Comparison of ENCODE assay signal across 8 cellular contexts in genomic region chr3:179146911-179147570, GRCh38. TPM values are rescaled to one million over a fixed set of nuclear protein-coding genes. Genes with fewer than 3 reads are reported as not detected.
A peak's percentile ranks its signal among the peaks of the same experiment; 100 is the strongest.
DNase-seq lines count a peak whose midpoint lies in the region; ATAC-seq and TF ChIP-seq lines count a peak whose summit lies in the region.

No MANE protein-coding gene starts in this region.

- H3K27me3 ChIP-seq in uterus, result no peaks in the 10 kb centered on the region

- H3K4me1 Mint-ChIP-seq in T-helper 17 cell (peaks cover 28% of the 10 kb centered on the region), mesothelial cell of epicardium (peaks cover 32% of the 10 kb centered on the region)

- H3K36me3 Mint-ChIP-seq in T-helper 17 cell (ENCODE audit: low read depth) (no peaks in the 10 kb centered on the region), mesothelial cell of epicardium (no peaks in the 10 kb centered on the region)

- DNase-seq in AG20443 (ENCODE audit: low spot score), result peak; percentile 55
- peak; percentile 95 for DNase-seq in NCI-H146 treated with DMSO at 0.1 percent for 48 hours (lab: John Stamatoyannopoulos, UW; ENCODE audit: unreplicated experiment)
- DNase-seq in T-helper 17 cell, result no peak
- peak; percentile 61 for DNase-seq in epidermal melanocyte (ENCODE audit: insufficient read length, low spot score)
- DNase-seq in mesothelial cell of epicardium (ENCODE audit: low spot score in 2 of 2, unreplicated experiment in 2 of 2), result no peak
- DNase-seq in uterus, result peak in 1 of 2 donors; percentile 34

- no peak overlapping the region for H3K27ac Mint-ChIP-seq in T-helper 17 cell
- H3K27ac Mint-ChIP-seq in mesothelial cell of epicardium, result no peak overlapping the region

- H3K9me3 ChIP-seq in T-helper 17 cell (ENCODE audit: control insufficient read depth, low read length, poor library complexity, severe bottlenecking), result no peaks in the 10 kb centered on the region
- no peaks in the 10 kb centered on the region for H3K9me3 ChIP-seq in uterus

- TF ChIP-seq CTCF in GM12874 (IDR thresholded peaks at IDR 0.05; ENCODE audit: insufficient read depth, low read depth, low read length) (peak; percentile 32; the same call in 1 of the 2 replicates), mesothelial cell of epicardium (IDR thresholded peaks at IDR 0.05; ENCODE audit: unreplicated experiment) (peak; percentile 58), uterus (IDR thresholded peaks at IDR 0.05) (peak; percentile 63 to 79 (median 69))

- H3K36me3 ChIP-seq in uterus, result no peaks in the 10 kb centered on the region

- ATAC-seq in HG02938 (IDR thresholded peaks at IDR 0.05; ENCODE audit: unreplicated experiment) (peak; percentile 32), T-helper 17 cell (peak; percentile 34)

- peak overlapping the region; percentile 95 to 98 for H3K27ac ChIP-seq in uterus

- intact Hi-C loops in uterus (cut with DNase I; ENCODE audit: low total_unique reads), result loop anchor here (5.0 kb wide), 1 partner anchor 170 kb away; no protein-coding TSS in a partner anchor

- no peak for TF ChIP-seq POLR2A in uterus (IDR thresholded peaks at IDR 0.05)

- H3K4me3 Mint-ChIP-seq in T-helper 17 cell (no peak overlapping the region), mesothelial cell of epicardium (no peak overlapping the region)

- no peaks in the 10 kb centered on the region for H3K9me3 Mint-ChIP-seq in mesothelial cell of epicardium

- no peaks in the 10 kb centered on the region for H3K27me3 Mint-ChIP-seq in T-helper 17 cell
- no peaks in the 10 kb centered on the region for H3K27me3 Mint-ChIP-seq in mesothelial cell of epicardium (ENCODE audit: low read depth)

- H3K4me3 ChIP-seq in uterus, result peak overlapping the region; percentile 67 to 88

- peaks cover 0 to 17% of the 10 kb centered on the region in 2 donors for H3K4me1 ChIP-seq in uterus

RNA-seq across cellular contexts. Expression of gene PIK3CA, which starts 1.1 kb away (rescaled TPM):
- 10 to 100 TPM; 42.4 to 45.4 TPM for total RNA-seq in T-helper 17 cell
- total RNA-seq in mesothelial cell of epicardium, result 20.4 to 23.0 TPM (median 22.4 TPM) in 3 replicates
- 10 to 100 TPM; 12.6 to 65.2 (median 36.3) TPM for total RNA-seq in uterus

Comparison
In these comparisons a context has a peak if more than half of its experiments do, and no peak if none do; other contexts are left out.
1. DNase-seq: peak in AG20443 (single experiment), NCI-H146 treated with DMSO at 0.1 percent for 48 hours (single experiment) and epidermal melanocyte (single experiment); none in T-helper 17 cell (0 of 3) and mesothelial cell of epicardium (0 of 2).
2. Peak in every context shown above with its lines, with median percentiles within 50 percentile points of each other: CTCF ChIP-seq.